In genomic region chr16:55912022-55912421, GRCh38 we compare ENCODE assay signal across 1 cellular context.
TF ChIP-seq lines count a peak whose summit lies in the region.

No MANE protein-coding gene starts in this region.

TF ChIP-seq in GM23338, 12 proteins besides CTCF, POLR2A, EP300 and RAD21 (continued from another document):
- TF ChIP-seq ZNF462 (CRISPR knock-in tag; IDR thresholded peaks at IDR 0.05) (no peak), JUNB (IDR thresholded peaks at IDR 0.05; ENCODE audit: unreplicated experiment) (no peak), ZNF331 (CRISPR knock-in tag; IDR thresholded peaks at IDR 0.05; ENCODE audit: low read depth) (no peak), EZH2 (IDR thresholded peaks at IDR 0.05; ENCODE audit: low read depth, unreplicated experiment) (no peak)
